Comparison of ENCODE assay signal across 6 cellular contexts in the genomic region with DNA sequence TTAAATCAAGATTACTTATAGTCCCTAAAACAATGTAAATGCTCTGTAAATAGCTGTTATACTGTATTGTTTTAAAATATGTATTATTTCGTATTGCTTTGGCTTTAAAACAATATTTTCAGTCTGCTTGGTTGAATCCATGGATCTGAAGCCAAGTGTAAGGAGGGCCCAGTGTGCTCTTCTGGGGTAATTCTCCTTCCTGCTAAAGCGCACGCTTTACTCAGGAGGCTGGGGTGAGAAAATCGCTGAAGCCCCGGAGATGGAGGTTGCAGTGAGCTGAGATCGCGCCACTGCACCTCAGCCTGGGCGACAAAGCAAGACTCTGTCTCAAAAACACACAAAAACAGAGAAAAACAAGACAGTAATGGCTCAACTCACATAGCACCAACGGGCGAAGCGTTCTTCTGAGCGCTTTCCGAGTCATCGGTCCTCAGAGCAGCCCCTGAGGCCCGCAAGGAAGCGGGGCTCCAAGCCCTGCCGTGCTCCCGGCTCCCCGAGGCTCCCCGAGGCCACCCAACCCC. TPM values are rescaled to one million over a fixed set of nuclear protein-coding genes. Genes with fewer than 3 reads are reported as not detected.
DNase-seq lines count a peak whose midpoint lies in the region; ATAC-seq lines count a peak whose summit lies in the region.

No MANE protein-coding gene starts in this region.

- no peaks in the 10 kb centered on the region for H3K9me3 ChIP-seq in SJCRH30 (replicated peaks)
- H3K9me3 ChIP-seq in iPS-18c (ENCODE audit: control insufficient read depth, insufficient read depth, low read length): no peaks in the 10 kb centered on the region

- H3K4me3 ChIP-seq in SJCRH30 (peak overlapping the region; percentile 60), iPS-18c (ENCODE audit: insufficient read depth, low read depth, low read length) (peak overlapping the region; percentile 55)

- no peak overlapping the region for H3K27ac ChIP-seq in SJCRH30

- ATAC-seq in GM21825 (IDR thresholded peaks at IDR 0.05; ENCODE audit: unreplicated experiment): peak; percentile 20

- DNase-seq in SJCRH30 (no peak), SHP77 (lab: John Stamatoyannopoulos, UW) (no peak), HuH-7 (ENCODE audit: low spot score) (no peak)
- DNase-seq in stimulated activated CD4-positive, alpha-beta T cell treated with anti-CD3 and anti-CD28 coated beads, Interleukin-4, amount 100 ng/mL, for 1 hour: no peak

- no peaks in the 10 kb centered on the region for H3K27me3 ChIP-seq in SJCRH30

- no peaks in the 10 kb centered on the region for H3K36me3 ChIP-seq in SJCRH30

- H3K4me1 ChIP-seq in SJCRH30: no peaks in the 10 kb centered on the region

RNA-seq across cellular contexts. Expression of a gene that starts 0.4 kb away (rescaled TPM):
- 1.8 and 2.3 TPM in 2 replicates for total RNA-seq in SJCRH30 (2014; rRNA removed; shearing (Covaris generic))

RNA-seq across cellular contexts. Expression of a gene that starts 6.7 kb away (rescaled TPM):
- total RNA-seq in SJCRH30 (2014; rRNA removed; shearing (Covaris generic)): not detected in 2 replicates

RNA-seq across cellular contexts. Expression of a gene that starts 13.1 kb away (rescaled TPM):
- total RNA-seq in SJCRH30 (2014; rRNA removed; shearing (Covaris generic)): 2.4 and 2.8 TPM in 2 replicates

RNA-seq across cellular contexts. Expression of a gene that starts 24.9 kb away (rescaled TPM):
- total RNA-seq in SJCRH30 (2014; rRNA removed; shearing (Covaris generic)): 45.3 and 51.2 TPM in 2 replicates

RNA-seq across cellular contexts. Expression of a gene that starts 54.2 kb away (rescaled TPM):
- total RNA-seq in SJCRH30 (2014; rRNA removed; shearing (Covaris generic)): 4.3 and 6.8 TPM in 2 replicates
